ENCODE assay signal across 2 cellular contexts in the genomic region with DNA sequence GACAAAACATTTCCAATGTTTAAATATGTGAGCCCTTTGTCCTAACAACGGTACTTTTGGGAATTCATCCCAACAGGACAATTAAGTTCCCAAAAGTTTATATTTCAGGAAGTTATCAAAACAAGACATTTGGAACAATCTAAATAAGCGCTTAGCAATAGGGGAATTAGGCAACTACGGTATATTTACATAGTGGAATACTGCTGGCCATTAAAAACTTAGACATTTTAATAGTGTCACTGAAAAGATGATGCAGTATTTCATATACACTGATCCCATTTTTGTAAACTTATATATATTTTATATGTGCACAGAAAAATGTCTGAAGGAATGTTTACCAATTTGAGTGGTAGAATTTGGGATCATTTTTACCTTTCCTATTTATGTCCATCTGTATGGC.
TF ChIP-seq lines count a peak whose summit lies in the region.

No MANE protein-coding gene starts in this region.

TF ChIP-seq in IMR-90, 13 proteins besides CTCF, POLR2A, EP300 and RAD21:
- TF ChIP-seq RFX5 (IDR thresholded peaks at IDR 0.05; ENCODE audit: low read depth, low read length) (no peak), FOS (IDR thresholded peaks at IDR 0.05; ENCODE audit: low read depth, low read length) (no peak), NFE2L2 (IDR thresholded peaks at IDR 0.05; ENCODE audit: low read depth, low read length) (no peak), SMC3 (IDR thresholded peaks at IDR 0.05; ENCODE audit: low read depth, low read length) (no peak), MAZ (IDR thresholded peaks at IDR 0.05; ENCODE audit: borderline replicate concordance, low read depth, low read length) (no peak), MXI1 (IDR thresholded peaks at IDR 0.05; ENCODE audit: borderline replicate concordance, low read depth, low read length) (no peak)
- TF ChIP-seq, protein P1, sequence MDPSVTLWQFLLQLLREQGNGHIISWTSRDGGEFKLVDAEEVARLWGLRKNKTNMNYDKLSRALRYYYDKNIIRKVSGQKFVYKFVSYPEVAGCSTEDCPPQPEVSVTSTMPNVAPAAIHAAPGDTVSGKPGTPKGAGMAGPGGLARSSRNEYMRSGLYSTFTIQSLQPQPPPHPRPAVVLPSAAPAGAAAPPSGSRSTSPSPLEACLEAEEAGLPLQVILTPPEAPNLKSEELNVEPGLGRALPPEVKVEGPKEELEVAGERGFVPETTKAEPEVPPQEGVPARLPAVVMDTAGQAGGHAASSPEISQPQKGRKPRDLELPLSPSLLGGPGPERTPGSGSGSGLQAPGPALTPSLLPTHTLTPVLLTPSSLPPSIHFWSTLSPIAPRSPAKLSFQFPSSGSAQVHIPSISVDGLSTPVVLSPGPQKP (IDR thresholded peaks at IDR 0.05; ENCODE audit: borderline replicate concordance, low read depth, low read length), result no peak
- TF ChIP-seq, protein P2, sequence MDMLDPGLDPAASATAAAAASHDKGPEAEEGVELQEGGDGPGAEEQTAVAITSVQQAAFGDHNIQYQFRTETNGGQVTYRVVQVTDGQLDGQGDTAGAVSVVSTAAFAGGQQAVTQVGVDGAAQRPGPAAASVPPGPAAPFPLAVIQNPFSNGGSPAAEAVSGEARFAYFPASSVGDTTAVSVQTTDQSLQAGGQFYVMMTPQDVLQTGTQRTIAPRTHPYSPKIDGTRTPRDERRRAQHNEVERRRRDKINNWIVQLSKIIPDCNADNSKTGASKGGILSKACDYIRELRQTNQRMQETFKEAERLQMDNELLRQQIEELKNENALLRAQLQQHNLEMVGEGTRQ (IDR thresholded peaks at IDR 0.05; ENCODE audit: low read depth, low read length), result no peak

TF ChIP-seq in WTC11, 78 proteins besides CTCF, POLR2A, EP300 and RAD21:
- TF ChIP-seq CREM (CRISPR knock-in tag; IDR thresholded peaks at IDR 0.05) (no peak), E2F1 (CRISPR knock-in tag; IDR thresholded peaks at IDR 0.05) (no peak), TP53 (CRISPR knock-in tag; IDR thresholded peaks at IDR 0.05) (no peak), HMGA2 (CRISPR knock-in tag; IDR thresholded peaks at IDR 0.05) (no peak), NR3C1 (CRISPR knock-in tag; conservative IDR thresholded peaks at IDR 0.05; ENCODE audit: low read depth) (no peak), RELA (CRISPR knock-in tag; IDR thresholded peaks at IDR 0.05; ENCODE audit: borderline replicate concordance) (no peak), ZNF317 (CRISPR knock-in tag; IDR thresholded peaks at IDR 0.05; ENCODE audit: borderline replicate concordance, low read depth) (no peak), ZBTB21 (CRISPR knock-in tag; IDR thresholded peaks at IDR 0.05; ENCODE audit: borderline replicate concordance) (no peak), FOXP4 (CRISPR knock-in tag; IDR thresholded peaks at IDR 0.05) (no peak)
- TF ChIP-seq, protein P3, sequence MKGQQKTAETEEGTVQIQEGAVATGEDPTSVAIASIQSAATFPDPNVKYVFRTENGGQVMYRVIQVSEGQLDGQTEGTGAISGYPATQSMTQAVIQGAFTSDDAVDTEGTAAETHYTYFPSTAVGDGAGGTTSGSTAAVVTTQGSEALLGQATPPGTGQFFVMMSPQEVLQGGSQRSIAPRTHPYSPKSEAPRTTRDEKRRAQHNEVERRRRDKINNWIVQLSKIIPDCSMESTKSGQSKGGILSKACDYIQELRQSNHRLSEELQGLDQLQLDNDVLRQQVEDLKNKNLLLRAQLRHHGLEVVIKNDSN (CRISPR knock-in tag; IDR thresholded peaks at IDR 0.05), result no peak
- TF ChIP-seq, protein P4, sequence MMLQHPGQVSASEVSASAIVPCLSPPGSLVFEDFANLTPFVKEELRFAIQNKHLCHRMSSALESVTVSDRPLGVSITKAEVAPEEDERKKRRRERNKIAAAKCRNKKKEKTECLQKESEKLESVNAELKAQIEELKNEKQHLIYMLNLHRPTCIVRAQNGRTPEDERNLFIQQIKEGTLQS (CRISPR knock-in tag; conservative IDR thresholded peaks at IDR 0.05), result no peak
